11 cellular contexts compared by ENCODE assay signal in the genomic region with DNA sequence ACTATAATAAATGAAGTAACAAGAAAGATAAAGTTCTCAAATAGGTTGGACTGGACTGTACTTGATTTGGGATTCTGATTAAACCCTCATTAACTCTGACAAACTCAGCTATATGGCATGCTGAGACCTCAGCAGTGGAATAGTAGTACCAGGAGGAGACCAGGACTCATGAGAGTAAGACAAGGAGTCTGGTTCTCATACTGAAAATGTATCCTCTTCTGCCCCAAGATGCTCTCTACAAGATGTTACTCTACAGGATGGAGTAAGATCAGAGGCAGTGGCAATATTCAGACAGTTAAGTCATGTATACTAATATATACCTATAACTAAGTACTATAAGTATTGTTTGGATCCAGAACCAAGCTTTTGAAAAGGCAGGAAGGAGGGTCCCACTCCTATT. TPM values are rescaled to one million over a fixed set of nuclear protein-coding genes. Genes with fewer than 3 reads are reported as not detected.
DNase-seq lines count a peak whose midpoint lies in the region; ATAC-seq and TF ChIP-seq lines count a peak whose summit lies in the region.
"Had no signal": no experiment of that assay in that cellular context is flagged by ENCODE, and none has a peak within 500 bp of the region (broad histone marks: within the 10 kb centered on the region; RNA-seq: fewer than 3 reads in every experiment).

No MANE protein-coding gene starts in this region.

- H3K9ac ChIP-seq in SK-N-MC (ENCODE audit: insufficient read length): no peak overlapping the region

- no peak for TF ChIP-seq CTCF in foreskin keratinocyte (conservative IDR thresholded peaks at IDR 0.05)
- TF ChIP-seq CTCF in GM13976 (IDR thresholded peaks at IDR 0.05; ENCODE audit: borderline replicate concordance, control extremely low read depth, extremely low read depth, insufficient read depth, missing control alignments): no peak
- TF ChIP-seq CTCF in chondrocyte (IDR thresholded peaks at IDR 0.05): no peak

- H3K27ac ChIP-seq in SK-N-MC (peak overlapping the region; percentile 22; the same call in 1 of the 2 replicates), foreskin keratinocyte (peak overlapping the region; percentile 85)

- peak overlapping the region; percentile 99 for H3K27ac Mint-ChIP-seq in stimulated activated naive CD8-positive, alpha-beta T cell treated with anti-CD3 and anti-CD28 coated beads, Interleukin-15, Interleukin-2, amounts not matched to agents 100 ng/mL and 50 ng/mL, for 24 hours
- no peak overlapping the region for H3K27ac Mint-ChIP-seq in chondrocyte (ENCODE audit: unreplicated experiment)

- no peaks in the 10 kb centered on the region for H3K27me3 Mint-ChIP-seq in stimulated activated naive CD8-positive, alpha-beta T cell treated with anti-CD3 and anti-CD28 coated beads, Interleukin-15, Interleukin-2, amounts not matched to agents 100 ng/mL and 50 ng/mL, for 24 hours
- H3K27me3 Mint-ChIP-seq in chondrocyte (ENCODE audit: low read depth): no peaks in the 10 kb centered on the region
- H3K27me3 Mint-ChIP-seq: progenitor cell of endocrine pancreas had no signal

- H3K27me3 ChIP-seq in foreskin keratinocyte: no peaks in the 10 kb centered on the region

- H3K9me3 Mint-ChIP-seq in stimulated activated naive CD8-positive, alpha-beta T cell treated with anti-CD3 and anti-CD28 coated beads, Interleukin-15, Interleukin-2, amounts not matched to agents 100 ng/mL and 50 ng/mL, for 24 hours: no peaks in the 10 kb centered on the region
- H3K9me3 Mint-ChIP-seq in chondrocyte (ENCODE audit: low read depth): no peaks in the 10 kb centered on the region

- peaks cover 77% of the 10 kb centered on the region for H3K4me1 Mint-ChIP-seq in stimulated activated naive CD8-positive, alpha-beta T cell treated with anti-CD3 and anti-CD28 coated beads, Interleukin-15, Interleukin-2, amounts not matched to agents 100 ng/mL and 50 ng/mL, for 24 hours (ENCODE audit: low read depth)
- H3K4me1 Mint-ChIP-seq in chondrocyte (ENCODE audit: low read depth): peaks cover 58% of the 10 kb centered on the region

- peak overlapping the region; percentile 98 for H3K4me3 Mint-ChIP-seq in stimulated activated naive CD8-positive, alpha-beta T cell treated with anti-CD3 and anti-CD28 coated beads, Interleukin-15, Interleukin-2, amounts not matched to agents 100 ng/mL and 50 ng/mL, for 24 hours
- H3K4me3 Mint-ChIP-seq in chondrocyte (ENCODE audit: unreplicated experiment): no peak overlapping the region

- no peaks in the 10 kb centered on the region for H3K9me3 ChIP-seq in SK-N-MC (ENCODE audit: low read depth, low read length)

- DNase-seq in stimulated activated naive CD8-positive, alpha-beta T cell treated with anti-CD3 and anti-CD28 coated beads, Interleukin-15, Interleukin-2, amounts not matched to agents 100 U/mL and 50 U/mL, for 24 hours: no peak
- DNase-seq in SK-N-MC (ENCODE audit: low read depth, low spot score) (no peak), foreskin keratinocyte (no peak), D341Med (ENCODE audit: low spot score) (no peak), GM13976 (ENCODE audit: low spot score) (no peak), chondrocyte (ENCODE audit: low spot score) (no peak)
- DNase-seq: effector CD8-positive, alpha-beta T cell; Right ventricle myocardium superior had no signal

- in situ Hi-C loops in GM13976 (cut with MboI; ENCODE audit: low sequenced_read_pairs, unreplicated experiment): loop anchor here (5.0 kb wide), 1 partner anchor 32 kb away; a partner anchor contains a TSS

- peaks cover 44% of the 10 kb centered on the region for H3K36me3 ChIP-seq in SK-N-MC (ENCODE audit: insufficient read depth, low read length)

- peaks cover 55% of the 10 kb centered on the region for H3K36me3 Mint-ChIP-seq in stimulated activated naive CD8-positive, alpha-beta T cell treated with anti-CD3 and anti-CD28 coated beads, Interleukin-15, Interleukin-2, amounts not matched to agents 100 ng/mL and 50 ng/mL, for 24 hours (ENCODE audit: low read depth)
- H3K36me3 Mint-ChIP-seq in chondrocyte (ENCODE audit: low read depth): peaks cover 23% of the 10 kb centered on the region

- no peak for ATAC-seq in stimulated activated naive CD8-positive, alpha-beta T cell treated with anti-CD3 and anti-CD28 coated beads, Interleukin-15, Interleukin-2, amounts not matched to agents 100 U/mL and 50 U/mL, for 24 hours
- ATAC-seq in foreskin keratinocyte (no peak), HG03097 (IDR thresholded peaks at IDR 0.05; ENCODE audit: low FRiP score, unreplicated experiment) (no peak)

- peaks cover 22% of the 10 kb centered on the region for H3K4me1 ChIP-seq in foreskin keratinocyte

- 0 out of 2 replicates have a peak overlapping the region, but pooled peaks have one; percentile 1 for H3K4me3 ChIP-seq in SK-N-MC

RNA-seq across cellular contexts. Expression of a gene that starts 31.9 kb away (rescaled TPM):
- 120 and 142 TPM in 2 replicates for total RNA-seq in foreskin keratinocyte
- polyA plus RNA-seq in foreskin keratinocyte: 57.1 and 72.5 TPM in 2 replicates
- 87.4 to 116 TPM (median 90.5 TPM) in 3 replicates for total RNA-seq in chondrocyte
